ENCODE assay signal across 2 cellular contexts in the genomic region with DNA sequence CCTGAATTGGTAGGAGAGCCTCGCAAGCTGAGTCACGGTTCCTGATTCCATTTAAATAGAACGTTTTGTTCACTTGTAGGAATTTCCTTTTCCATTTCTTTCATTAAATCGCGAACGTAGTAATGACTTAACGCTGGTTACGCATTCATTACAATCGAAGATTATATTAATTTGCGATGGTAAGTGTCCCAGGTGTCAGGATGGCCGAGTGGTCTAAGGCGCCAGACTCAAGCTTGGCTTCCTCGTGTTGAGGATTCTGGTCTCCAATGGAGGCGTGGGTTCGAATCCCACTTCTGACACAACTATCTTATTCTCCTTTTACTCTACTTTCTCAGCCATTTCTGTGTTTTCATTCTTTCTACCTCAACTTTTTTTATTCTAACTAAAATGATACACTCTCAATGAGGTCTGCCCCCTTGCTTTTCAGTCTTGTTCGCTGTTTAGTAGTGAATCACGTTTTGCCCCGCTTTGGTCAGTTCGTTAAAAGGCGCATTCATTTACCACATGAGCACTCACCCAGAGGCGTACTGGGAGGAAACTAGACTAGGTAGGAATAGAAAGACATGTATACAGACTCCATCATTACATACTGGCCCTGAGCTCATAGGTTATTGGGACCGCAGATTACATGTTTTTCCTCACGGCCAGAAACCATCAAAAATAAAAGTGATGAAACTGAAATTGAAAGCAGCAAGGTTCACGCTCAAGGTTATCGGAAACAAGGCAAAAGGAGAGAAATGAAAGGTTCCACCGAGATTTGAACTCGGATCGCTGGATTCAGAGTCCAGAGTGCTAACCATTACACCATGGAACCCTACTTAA.
TF ChIP-seq lines count a peak whose summit lies in the region.

No MANE protein-coding gene starts in this region.

TF ChIP-seq in HCT116, 20 proteins besides CTCF, POLR2A, EP300 and RAD21 (continued from another document):
- TF ChIP-seq REST (IDR thresholded peaks at IDR 0.05; ENCODE audit: low read depth) (no peak), JUND (IDR thresholded peaks at IDR 0.05) (no peak; the same call in 1 of the 2 replicates), TCF7L2 (IDR thresholded peaks at IDR 0.05; ENCODE audit: borderline replicate concordance, extremely low read depth, insufficient read depth, insufficient read length) (no peak), ZBTB33 (IDR thresholded peaks at IDR 0.05; ENCODE audit: extremely low read depth, insufficient replicate concordance, low read length) (peak; percentile 34), FOSL1 (IDR thresholded peaks at IDR 0.05; ENCODE audit: low read depth) (no peak), CEBPB (IDR thresholded peaks at IDR 0.05; ENCODE audit: low read depth) (peak; percentile 22), ELF1 (IDR thresholded peaks at IDR 0.05; ENCODE audit: borderline replicate concordance, low read depth) (no peak), SIN3A (IDR thresholded peaks at IDR 0.05; ENCODE audit: low read depth) (peak; percentile 47; the same call in 1 of the 2 replicates), ZFX (IDR thresholded peaks at IDR 0.05) (no peak), SP1 (IDR thresholded peaks at IDR 0.05; ENCODE audit: low read depth) (no peak; the same call in 1 of the 2 replicates), YY1 (IDR thresholded peaks at IDR 0.05; ENCODE audit: extremely low read depth, insufficient replicate concordance, low read depth, low read length) (peak; percentile 77), SRF (IDR thresholded peaks at IDR 0.05; ENCODE audit: low read depth) (peak; percentile 25; the same call in 1 of the 2 replicates), MAX (IDR thresholded peaks at IDR 0.05) (peak; percentile 84), EZH2 (IDR thresholded peaks at IDR 0.05) (no peak)
- TF ChIP-seq, protein P1, sequence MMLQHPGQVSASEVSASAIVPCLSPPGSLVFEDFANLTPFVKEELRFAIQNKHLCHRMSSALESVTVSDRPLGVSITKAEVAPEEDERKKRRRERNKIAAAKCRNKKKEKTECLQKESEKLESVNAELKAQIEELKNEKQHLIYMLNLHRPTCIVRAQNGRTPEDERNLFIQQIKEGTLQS (IDR thresholded peaks at IDR 0.05): peak; percentile 100

TF ChIP-seq in SK-N-SH treated with all-trans-retinoic acid at 6 μM for 48 hours, 23 proteins besides CTCF, POLR2A, EP300 and RAD21 (continued from another document):
- TF ChIP-seq, protein P2, sequence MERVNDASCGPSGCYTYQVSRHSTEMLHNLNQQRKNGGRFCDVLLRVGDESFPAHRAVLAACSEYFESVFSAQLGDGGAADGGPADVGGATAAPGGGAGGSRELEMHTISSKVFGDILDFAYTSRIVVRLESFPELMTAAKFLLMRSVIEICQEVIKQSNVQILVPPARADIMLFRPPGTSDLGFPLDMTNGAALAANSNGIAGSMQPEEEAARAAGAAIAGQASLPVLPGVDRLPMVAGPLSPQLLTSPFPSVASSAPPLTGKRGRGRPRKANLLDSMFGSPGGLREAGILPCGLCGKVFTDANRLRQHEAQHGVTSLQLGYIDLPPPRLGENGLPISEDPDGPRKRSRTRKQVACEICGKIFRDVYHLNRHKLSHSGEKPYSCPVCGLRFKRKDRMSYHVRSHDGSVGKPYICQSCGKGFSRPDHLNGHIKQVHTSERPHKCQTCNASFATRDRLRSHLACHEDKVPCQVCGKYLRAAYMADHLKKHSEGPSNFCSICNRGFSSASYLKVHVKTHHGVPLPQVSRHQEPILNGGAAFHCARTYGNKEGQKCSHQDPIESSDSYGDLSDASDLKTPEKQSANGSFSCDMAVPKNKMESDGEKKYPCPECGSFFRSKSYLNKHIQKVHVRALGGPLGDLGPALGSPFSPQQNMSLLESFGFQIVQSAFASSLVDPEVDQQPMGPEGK (CRISPR knock-in tag; IDR thresholded peaks at IDR 0.05; ENCODE audit: borderline replicate concordance): no peak
- TF ChIP-seq ZNF565 (CRISPR knock-in tag; conservative IDR thresholded peaks at IDR 0.05; ENCODE audit: low read depth) (no peak), CSDC2 (CRISPR knock-in tag; IDR thresholded peaks at IDR 0.05) (no peak), ZFP3 (CRISPR knock-in tag; IDR thresholded peaks at IDR 0.05) (no peak), OSR1 (CRISPR knock-in tag; IDR thresholded peaks at IDR 0.05) (no peak), PPARA (CRISPR knock-in tag; IDR thresholded peaks at IDR 0.05; ENCODE audit: borderline replicate concordance) (no peak), ISL1 (CRISPR knock-in tag; IDR thresholded peaks at IDR 0.05) (no peak), TOX (CRISPR knock-in tag; IDR thresholded peaks at IDR 0.05; ENCODE audit: borderline replicate concordance) (no peak)
